Comparison of ENCODE assay signal across 22 cellular contexts in the genomic region with DNA sequence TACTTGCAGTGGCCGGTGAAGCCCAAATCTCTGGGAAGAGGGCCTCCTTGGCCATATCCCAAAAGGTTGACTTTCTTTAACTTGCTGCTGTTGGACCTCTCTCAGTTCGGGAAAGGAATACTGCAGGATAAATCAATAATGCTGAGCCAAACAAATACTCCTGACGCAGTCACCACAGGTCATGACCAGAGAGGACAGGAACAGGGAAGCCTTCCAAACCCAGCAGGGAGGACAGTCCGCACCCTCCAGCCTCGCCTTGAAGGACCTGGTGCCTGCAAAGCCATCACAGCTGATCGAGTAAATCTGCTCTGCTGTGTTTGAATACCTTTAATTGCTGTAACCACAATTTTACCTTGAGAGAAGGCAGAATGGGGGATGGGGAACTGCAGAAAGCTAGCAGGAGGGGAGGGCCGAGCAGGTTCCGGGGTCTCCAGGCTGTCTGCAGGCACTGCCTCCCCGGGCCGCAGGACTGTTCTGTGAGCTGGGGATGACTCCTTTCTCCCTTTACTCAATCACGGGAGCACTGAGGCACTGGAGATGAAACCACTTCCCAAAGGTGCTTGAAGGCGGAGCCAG.
"Had no signal": no experiment of that assay in that cellular context is flagged by ENCODE, and none has a peak within 500 bp of the region (broad histone marks: within the 10 kb centered on the region; RNA-seq: fewer than 3 reads in every experiment).

No MANE protein-coding gene starts in this region.

- H3K27ac Mint-ChIP-seq: activated CD4-positive, alpha-beta T cell treated with anti-CD3 and anti-CD28 coated beads for 36 hours; activated naive CD4-positive, alpha-beta T cell treated with anti-CD3 and anti-CD28 coated beads for 36 hours; activated naive CD8-positive, alpha-beta T cell treated with anti-CD3 and anti-CD28 coated beads, Interleukin-2, amount 50 U/mL, for 24 hours; endodermal cell; stimulated activated naive CD8-positive, alpha-beta T cell treated with anti-CD3 and anti-CD28 coated beads, Interleukin-15, Interleukin-2, amounts not matched to agents 100 ng/mL and 50 ng/mL, for 24 hours had no signal

- H3K36me3 ChIP-seq: brain microvascular endothelial cell, colonic mucosa, left lung, prostate gland, suprapubic skin, transverse colon, vagina had no signal

- H3K4me3 ChIP-seq: colonic mucosa, left lung, prostate gland, suprapubic skin, transverse colon, vagina had no signal

- H3K9me3 Mint-ChIP-seq: activated naive CD4-positive, alpha-beta T cell treated with anti-CD3 and anti-CD28 coated beads for 36 hours; activated naive CD8-positive, alpha-beta T cell treated with anti-CD3 and anti-CD28 coated beads, Interleukin-2, amount 50 U/mL, for 24 hours; central memory CD8-positive, alpha-beta T cell; endodermal cell; stimulated activated naive CD8-positive, alpha-beta T cell treated with anti-CD3 and anti-CD28 coated beads, Interleukin-15, Interleukin-2, amounts not matched to agents 100 ng/mL and 50 ng/mL, for 24 hours; T-helper 2 cell treated with Interferon-gamma antibody and Interleukin-4, amounts not matched to agents 5 μg/mL and 100 μg/mL, for 36 hours had no signal

- H3K27me3 Mint-ChIP-seq: stimulated activated naive CD8-positive, alpha-beta T cell treated with anti-CD3 and anti-CD28 coated beads, Interleukin-15, Interleukin-2, amounts not matched to agents 100 ng/mL and 50 ng/mL, for 24 hours had no signal

- H3K4me1 ChIP-seq: colonic mucosa, left lung, prostate gland, transverse colon, vagina had no signal

- ATAC-seq: left lung, right cardiac atrium had no signal

- H3K9me3 ChIP-seq: colonic mucosa, left lung, prostate gland, suprapubic skin, transverse colon, vagina had no signal

- H3K27ac ChIP-seq: brain microvascular endothelial cell, colonic mucosa, left lung, prostate gland, suprapubic skin, transverse colon, vagina had no signal

- H3K4me3 Mint-ChIP-seq: activated CD4-positive, alpha-beta T cell treated with anti-CD3 and anti-CD28 coated beads for 36 hours; activated naive CD4-positive, alpha-beta T cell treated with anti-CD3 and anti-CD28 coated beads for 36 hours; activated naive CD8-positive, alpha-beta T cell treated with anti-CD3 and anti-CD28 coated beads, Interleukin-2, amount 50 U/mL, for 24 hours; central memory CD8-positive, alpha-beta T cell; endodermal cell; stimulated activated naive CD8-positive, alpha-beta T cell treated with anti-CD3 and anti-CD28 coated beads, Interleukin-15, Interleukin-2, amounts not matched to agents 100 ng/mL and 50 ng/mL, for 24 hours had no signal

- FAIRE-seq: kidney, small intestine, TTC549 had no signal

- DNase-seq: activated naive CD8-positive, alpha-beta T cell treated with anti-CD3 and anti-CD28 coated beads, Interleukin-2, amount 50 U/mL, for 24 hours; anterior cingulate cortex; brain microvascular endothelial cell; colonic mucosa; endodermal cell; foreskin melanocyte; kidney; left lung; occipital lobe; right cardiac atrium; small intestine; stimulated activated CD4-positive, alpha-beta T cell treated with anti-CD3 and anti-CD28 coated beads, Interleukin-2, amount 100 ng/mL, for 48 hours; transverse colon had no signal

- H3K4me1 Mint-ChIP-seq: central memory CD8-positive, alpha-beta T cell had no signal

- H3K27me3 ChIP-seq: brain microvascular endothelial cell, colonic mucosa, vagina had no signal
